In genomic region chr3:115239717-115240116, GRCh38 we compare ENCODE assay signal across 9 cellular contexts.
DNase-seq lines count a peak whose midpoint lies in the region; ATAC-seq and TF ChIP-seq lines count a peak whose summit lies in the region.
"Had no signal": no experiment of that assay in that cellular context is flagged by ENCODE, and none has a peak within 500 bp of the region (broad histone marks: within the 10 kb centered on the region; RNA-seq: fewer than 3 reads in every experiment).

No MANE protein-coding gene starts in this region.

- intact Hi-C loops in sigmoid colon (cut with DNase I) = no loop called here

- TF ChIP-seq POLR2A in sigmoid colon (IDR thresholded peaks at IDR 0.05) = no peak

- H3K27ac ChIP-seq in SJCRH30 (no peak overlapping the region), sigmoid colon (peak overlapping the region in 1 of 4 donors; percentile 39)

- TF ChIP-seq CTCF in sigmoid colon (IDR thresholded peaks at IDR 0.05) = no peak

- ATAC-seq in HG03097 (IDR thresholded peaks at IDR 0.05; ENCODE audit: low FRiP score, unreplicated experiment) = no peak
- no peak for ATAC-seq in GM18907 (IDR thresholded peaks at IDR 0.05; ENCODE audit: unreplicated experiment)
- ATAC-seq in GM19023 (IDR thresholded peaks at IDR 0.05; ENCODE audit: unreplicated experiment) = no peak
- no peak for ATAC-seq in HG03571 (IDR thresholded peaks at IDR 0.05; ENCODE audit: unreplicated experiment)

- H3K4me1 ChIP-seq in SJCRH30 (peaks cover 7% of the 10 kb centered on the region), sigmoid colon (peaks cover 0 to 7% (median 3%) of the 10 kb centered on the region in 4 donors)

- no peak overlapping the region for H3K4me3 ChIP-seq in SJCRH30
- H3K4me3 ChIP-seq in sigmoid colon = no peak overlapping the region

- no peaks in the 10 kb centered on the region for H3K9me3 ChIP-seq in SJCRH30 (replicated peaks)
- no peaks in the 10 kb centered on the region for H3K9me3 ChIP-seq in sigmoid colon
- H3K9me3 ChIP-seq: tibial nerve had no signal

- no peaks in the 10 kb centered on the region for H3K36me3 ChIP-seq in SJCRH30
- no peaks in the 10 kb centered on the region for H3K36me3 ChIP-seq in sigmoid colon
- H3K36me3 ChIP-seq: tibial nerve had no signal

- peak; percentile 100 for DNase-seq in HT1080 (ENCODE audit: low read depth)
- DNase-seq in SJCRH30 = peak; percentile 51 to 64
- DNase-seq in glomerular endothelial cell (ENCODE audit: extremely low read depth, low read depth, low spot score) = peak; percentile 97
- DNase-seq in sigmoid colon = peak; percentile 60

- TF ChIP-seq EP300 in sigmoid colon (IDR thresholded peaks at IDR 0.05) = peak in 1 of 4 donors; percentile 2

- 27 to 55% methylated on average over 6 of the region's 6 CpGs for WGBS in sigmoid colon, 2 donors

- H3K27me3 ChIP-seq in SJCRH30 (no peaks in the 10 kb centered on the region), sigmoid colon (no peaks in the 10 kb centered on the region)
- H3K27me3 ChIP-seq: tibial nerve had no signal
